In genomic region chr2:144453039-144453336, GRCh38 we compare ENCODE assay signal across 10 cellular contexts.
DNase-seq lines count a peak whose midpoint lies in the region; ATAC-seq and TF ChIP-seq lines count a peak whose summit lies in the region.
"Had no signal": no experiment of that assay in that cellular context is flagged by ENCODE, and none has a peak within 500 bp of the region (broad histone marks: within the 10 kb centered on the region; RNA-seq: fewer than 3 reads in every experiment).

No MANE protein-coding gene starts in this region.

- no peak for ATAC-seq in Right ventricle myocardium inferior
- peak in 1 of 2 donors; percentile 6 for ATAC-seq in naive B cell (ENCODE audit: low read depth in 2 of 2)
- peak; percentile 22 for ATAC-seq in aorta (ENCODE audit: low FRiP score)
- no peak for ATAC-seq in HG03025 (IDR thresholded peaks at IDR 0.05; ENCODE audit: low FRiP score, unreplicated experiment)

- H3K27ac Mint-ChIP-seq in endothelial cell (ENCODE audit: unreplicated experiment) (peak overlapping the region; percentile 97), naive B cell (peak overlapping the region in 4 of 6 donors; percentile 60 to 94 (median 68))
- H3K27ac Mint-ChIP-seq: CD4-positive, alpha-beta T cell had no signal

- H3K27me3 ChIP-seq in cardiac muscle cell: no peaks in the 10 kb centered on the region
- H3K27me3 ChIP-seq in aorta (ENCODE audit: control insufficient read depth in 1 of 2, insufficient read depth in 2 of 2, low read length in 1 of 2): no peaks in the 10 kb centered on the region

- H3K27ac ChIP-seq in cardiac muscle cell: peak overlapping the region; percentile 83
- H3K27ac ChIP-seq in aorta (ENCODE audit: low read depth in 1 of 2, low read length in 2 of 2): peak overlapping the region in 1 of 2 donors; percentile 37

- peak in 1 of 2 donors; percentile 49 for DNase-seq in cardiac muscle cell (ENCODE audit: low read depth in 1 of 2, low spot score in 1 of 2)
- DNase-seq in Right ventricle myocardium inferior (ENCODE audit: missing footprints): no peak
- peak; percentile 9 for DNase-seq in endothelial cell (ENCODE audit: low spot score)
- no peak for DNase-seq in naive B cell
- DNase-seq in aorta: no peak
- no peak for DNase-seq in NCI-H1436 (lab: John Stamatoyannopoulos, UW)
- no peak for DNase-seq in LoVo (ENCODE audit: low spot score)
- DNase-seq: CD4-positive, alpha-beta T cell; foreskin melanocyte had no signal

- H3K36me3 ChIP-seq in cardiac muscle cell (no peaks in the 10 kb centered on the region), aorta (ENCODE audit: control insufficient read depth in 1 of 2, insufficient read depth in 2 of 2, low read length in 1 of 2) (no peaks in the 10 kb centered on the region)

- H3K27me3 Mint-ChIP-seq in endothelial cell (ENCODE audit: unreplicated experiment): peaks cover 4% of the 10 kb centered on the region
- no peaks in the 10 kb centered on the region for H3K27me3 Mint-ChIP-seq in naive B cell

- peaks cover 78% of the 10 kb centered on the region for H3K4me1 Mint-ChIP-seq in endothelial cell (ENCODE audit: unreplicated experiment)
- H3K4me1 Mint-ChIP-seq in naive B cell: peaks cover 70 to 87% (median 83%) of the 10 kb centered on the region in 3 donors

- H3K9me3 Mint-ChIP-seq in endothelial cell (ENCODE audit: unreplicated experiment) (no peaks in the 10 kb centered on the region), naive B cell (no peaks in the 10 kb centered on the region)
- H3K9me3 Mint-ChIP-seq: CD4-positive, alpha-beta T cell had no signal

- H3K4me1 ChIP-seq in cardiac muscle cell (ENCODE audit: low read depth) (peaks cover 62% of the 10 kb centered on the region), aorta (ENCODE audit: control insufficient read depth in 1 of 2, insufficient read depth in 2 of 2, low read length in 2 of 2) (peaks cover 2 to 8% of the 10 kb centered on the region in 2 donors)

- H3K4me3 Mint-ChIP-seq in endothelial cell (ENCODE audit: unreplicated experiment) (no peak overlapping the region), naive B cell (peak overlapping the region in 4 of 8 donors; percentile 31 to 61 (median 50))

- no peaks in the 10 kb centered on the region for H3K9me3 ChIP-seq in cardiac muscle cell (ENCODE audit: low read depth)
- no peaks in the 10 kb centered on the region for H3K9me3 ChIP-seq in aorta (ENCODE audit: control insufficient read depth, low read length)

- WGBS in aorta, 2 donors: 4% methylated on average over 4 of the region's 4 CpGs

- intact Hi-C loops in Right ventricle myocardium inferior (cut with DNase I) (no loop called here), aorta (cut with DNase I) (no loop called here)

- H3K36me3 Mint-ChIP-seq in endothelial cell (ENCODE audit: low read depth, unreplicated experiment) (peaks cover 6% of the 10 kb centered on the region), naive B cell (peaks cover 0 to 4% of the 10 kb centered on the region in 2 donors)

- TF ChIP-seq CTCF in cardiac muscle cell (IDR thresholded peaks at IDR 0.05; ENCODE audit: low read depth, low read length) (no peak), endothelial cell (IDR thresholded peaks at IDR 0.05; ENCODE audit: unreplicated experiment) (no peak)

- H3K4me3 ChIP-seq in cardiac muscle cell (peak overlapping the region; percentile 11), aorta (ENCODE audit: low read length in 2 of 2) (peak overlapping the region; percentile 61 to 87)
